ENCODE assay signal across 33 cellular contexts in the genomic region with DNA sequence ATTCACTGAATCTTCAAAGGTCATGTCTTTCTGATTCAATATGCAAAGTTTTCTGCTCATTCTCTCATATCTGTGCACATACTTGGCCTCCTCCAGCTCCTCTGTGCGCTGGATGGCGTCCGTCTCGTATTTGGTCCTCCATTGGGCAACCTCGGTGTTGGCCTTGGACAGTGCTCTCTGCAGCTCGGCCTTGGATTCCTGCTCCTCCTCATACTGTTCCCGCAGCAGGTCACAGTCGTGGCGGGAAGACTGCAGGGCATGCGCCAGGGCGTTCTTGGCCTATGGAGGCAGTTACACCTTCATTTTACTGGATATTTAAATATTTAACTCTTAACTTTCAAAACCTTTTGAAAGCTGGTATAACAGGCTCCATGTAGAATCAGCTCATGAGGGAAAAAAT. TPM values are rescaled to one million over a fixed set of nuclear protein-coding genes. Genes with fewer than 3 reads are reported as not detected.
"Had no signal": no experiment of that assay in that cellular context is flagged by ENCODE, and none has a peak within 500 bp of the region (broad histone marks: within the 10 kb centered on the region; RNA-seq: fewer than 3 reads in every experiment).

No MANE protein-coding gene starts in this region.

- H3K36me3 ChIP-seq: neural progenitor cell, neutrophil, pancreas, prostate gland, spleen, stomach, tibial artery, transverse colon, upper lobe of right lung, uterus had no signal

- DNase-seq: naive B cell; naive thymus-derived CD8-positive, alpha-beta T cell; nucleus accumbens; pancreas; right cardiac atrium; spleen; stimulated activated CD4-positive, alpha-beta T cell treated with anti-CD3 and anti-CD28 coated beads, Interleukin-12 subunit alpha, Interleukin-12 subunit beta, amount 100 ng/mL, for 4 hours; stimulated activated CD4-positive, alpha-beta T cell treated with anti-CD3 and anti-CD28 coated beads, Interleukin-1b, Interleukin-23, amount 100 ng/mL, for 48 hours; stimulated activated CD4-positive, alpha-beta T cell treated with anti-CD3 and anti-CD28 coated beads, Interleukin-4, amount 100 ng/mL, for 24 hours; stimulated activated naive B cell treated with anti-CD40 and anti-IgM and Interleukin-4, amounts not matched to agents 10 μg/mL and 1 μg/mL and 100 μg/mL, for 72 hours; stimulated activated naive CD4-positive, alpha-beta T cell treated with Interleukin-2 at 50 U/mL for 16 hours; stomach; tibial artery; transverse colon; upper lobe of right lung; uterus had no signal

- H3K4me3 ChIP-seq: neural progenitor cell, pancreas, prostate gland, skin epidermis, smooth muscle cell, spleen, stomach, tibial artery, transverse colon, upper lobe of right lung, uterus had no signal

- H3K9ac ChIP-seq: neural progenitor cell had no signal

- H3K4me2 ChIP-seq: neural progenitor cell, smooth muscle cell had no signal

- H3K4me1 ChIP-seq: neural progenitor cell, pancreas, prostate gland, spleen, stomach, tibial artery, transverse colon, upper lobe of right lung, uterus had no signal

- H3K9me3 ChIP-seq: neutrophil, pancreas, prostate gland, stomach, tibial artery, transverse colon, upper lobe of right lung, uterus had no signal

- FAIRE-seq: pancreas had no signal

- H3K27me3 ChIP-seq: neural progenitor cell, neutrophil, spleen, stomach, tibial artery, transverse colon, upper lobe of right lung, uterus had no signal

- H2AFZ ChIP-seq: neural progenitor cell had no signal

- ATAC-seq: naive thymus-derived CD8-positive, alpha-beta T cell; natural killer cell treated with Interleukin-12 subunit alpha and Interleukin-12 subunit beta and Interleukin-15 and Interleukin-18, amount 100 ng/mL, for 72 hours; pancreas; right cardiac atrium; sciatic nerve; stimulated activated effector memory CD8-positive, alpha-beta T cell treated with anti-CD3 and anti-CD28 coated beads, Interleukin-12 subunit alpha, Interleukin-12 subunit beta, amount 100 ng/mL, for 72 hours; stimulated activated naive B cell treated with anti-CD40 and anti-IgM and Interleukin-4, amounts not matched to agents 10 μg/mL and 1 μg/mL and 100 μg/mL, for 72 hours; upper lobe of right lung had no signal

- H3K27ac ChIP-seq: neural progenitor cell, neutrophil, pancreas, prostate gland, skin epidermis, spleen, stomach, tibial artery, transverse colon, upper lobe of right lung, uterus had no signal

RNA-seq across cellular contexts. Expression of gene MYH1, which starts 8.2 kb away (rescaled TPM):
- total RNA-seq: naive thymus-derived CD8-positive, alpha-beta T cell; natural killer cell treated with Interleukin-12 subunit alpha and Interleukin-12 subunit beta and Interleukin-15 and Interleukin-18, amount 100 ng/mL, for 72 hours; osteocyte; pancreas; renal cortical epithelial cell; sciatic nerve; smooth muscle cell; stomach; temporal lobe had no signal
- polyA plus RNA-seq: naive thymus-derived CD8-positive, alpha-beta T cell; neural cell; right cardiac atrium; smooth muscle cell; urinary bladder had no signal

RNA-seq across cellular contexts. Expression of gene MYH2, which starts 22.9 kb away (rescaled TPM):
- total RNA-seq: naive thymus-derived CD8-positive, alpha-beta T cell; natural killer cell treated with Interleukin-12 subunit alpha and Interleukin-12 subunit beta and Interleukin-15 and Interleukin-18, amount 100 ng/mL, for 72 hours; osteocyte; pancreas; renal cortical epithelial cell; sciatic nerve; smooth muscle cell; spleen; subcutaneous adipose tissue had no signal
- polyA plus RNA-seq: naive thymus-derived CD8-positive, alpha-beta T cell; right cardiac atrium; smooth muscle cell had no signal

RNA-seq across cellular contexts. Expression of gene MYH4, which starts 57.2 kb away (rescaled TPM):
- total RNA-seq: myocyte; naive thymus-derived CD8-positive, alpha-beta T cell; natural killer cell treated with Interleukin-12 subunit alpha and Interleukin-12 subunit beta and Interleukin-15 and Interleukin-18, amount 100 ng/mL, for 72 hours; omental fat pad; osteocyte; pancreas; posterior vena cava; prostate gland; renal cortical epithelial cell; sciatic nerve; smooth muscle cell; spleen; stomach; subcutaneous adipose tissue; temporal lobe; transverse colon; upper lobe of right lung; uterus had no signal
- polyA plus RNA-seq: naive thymus-derived CD8-positive, alpha-beta T cell; neural cell; pancreas; right cardiac atrium; smooth muscle cell; spleen; stomach; urinary bladder had no signal
